In the genomic region with DNA sequence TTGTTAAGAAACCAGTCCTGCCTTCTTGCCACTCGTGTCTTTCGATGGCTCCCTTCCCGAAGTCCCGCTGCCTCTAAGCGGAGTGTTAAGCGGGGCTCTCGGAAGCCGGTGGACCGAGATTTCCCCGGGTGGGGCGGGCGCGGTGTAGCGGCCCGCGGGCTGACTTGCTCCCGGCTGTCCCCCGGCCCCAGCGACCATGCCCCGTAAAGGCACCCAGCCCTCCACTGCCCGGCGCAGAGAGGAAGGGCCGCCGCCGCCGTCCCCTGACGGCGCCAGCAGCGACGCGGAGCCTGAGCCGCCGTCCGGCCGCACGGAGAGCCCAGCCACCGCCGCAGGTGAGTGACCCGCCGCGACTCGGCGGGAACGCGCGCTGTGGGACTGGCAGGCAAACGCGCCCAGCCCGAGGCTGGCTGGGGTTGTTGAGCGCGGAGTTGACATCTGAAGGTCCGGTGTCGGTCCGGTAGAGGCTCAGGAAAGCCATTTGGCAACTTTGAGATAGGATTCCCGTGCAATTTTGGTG, we compare ENCODE assay signal across 1 cellular context.
TF ChIP-seq lines count a peak whose summit lies in the region.

No MANE protein-coding gene starts in this region.

TF ChIP-seq in GM23338, 12 proteins besides CTCF, POLR2A, EP300 and RAD21:
- no peak for TF ChIP-seq CREB1 (CRISPR knock-in tag; IDR thresholded peaks at IDR 0.05; ENCODE audit: low read depth)
- TF ChIP-seq, protein P1, sequence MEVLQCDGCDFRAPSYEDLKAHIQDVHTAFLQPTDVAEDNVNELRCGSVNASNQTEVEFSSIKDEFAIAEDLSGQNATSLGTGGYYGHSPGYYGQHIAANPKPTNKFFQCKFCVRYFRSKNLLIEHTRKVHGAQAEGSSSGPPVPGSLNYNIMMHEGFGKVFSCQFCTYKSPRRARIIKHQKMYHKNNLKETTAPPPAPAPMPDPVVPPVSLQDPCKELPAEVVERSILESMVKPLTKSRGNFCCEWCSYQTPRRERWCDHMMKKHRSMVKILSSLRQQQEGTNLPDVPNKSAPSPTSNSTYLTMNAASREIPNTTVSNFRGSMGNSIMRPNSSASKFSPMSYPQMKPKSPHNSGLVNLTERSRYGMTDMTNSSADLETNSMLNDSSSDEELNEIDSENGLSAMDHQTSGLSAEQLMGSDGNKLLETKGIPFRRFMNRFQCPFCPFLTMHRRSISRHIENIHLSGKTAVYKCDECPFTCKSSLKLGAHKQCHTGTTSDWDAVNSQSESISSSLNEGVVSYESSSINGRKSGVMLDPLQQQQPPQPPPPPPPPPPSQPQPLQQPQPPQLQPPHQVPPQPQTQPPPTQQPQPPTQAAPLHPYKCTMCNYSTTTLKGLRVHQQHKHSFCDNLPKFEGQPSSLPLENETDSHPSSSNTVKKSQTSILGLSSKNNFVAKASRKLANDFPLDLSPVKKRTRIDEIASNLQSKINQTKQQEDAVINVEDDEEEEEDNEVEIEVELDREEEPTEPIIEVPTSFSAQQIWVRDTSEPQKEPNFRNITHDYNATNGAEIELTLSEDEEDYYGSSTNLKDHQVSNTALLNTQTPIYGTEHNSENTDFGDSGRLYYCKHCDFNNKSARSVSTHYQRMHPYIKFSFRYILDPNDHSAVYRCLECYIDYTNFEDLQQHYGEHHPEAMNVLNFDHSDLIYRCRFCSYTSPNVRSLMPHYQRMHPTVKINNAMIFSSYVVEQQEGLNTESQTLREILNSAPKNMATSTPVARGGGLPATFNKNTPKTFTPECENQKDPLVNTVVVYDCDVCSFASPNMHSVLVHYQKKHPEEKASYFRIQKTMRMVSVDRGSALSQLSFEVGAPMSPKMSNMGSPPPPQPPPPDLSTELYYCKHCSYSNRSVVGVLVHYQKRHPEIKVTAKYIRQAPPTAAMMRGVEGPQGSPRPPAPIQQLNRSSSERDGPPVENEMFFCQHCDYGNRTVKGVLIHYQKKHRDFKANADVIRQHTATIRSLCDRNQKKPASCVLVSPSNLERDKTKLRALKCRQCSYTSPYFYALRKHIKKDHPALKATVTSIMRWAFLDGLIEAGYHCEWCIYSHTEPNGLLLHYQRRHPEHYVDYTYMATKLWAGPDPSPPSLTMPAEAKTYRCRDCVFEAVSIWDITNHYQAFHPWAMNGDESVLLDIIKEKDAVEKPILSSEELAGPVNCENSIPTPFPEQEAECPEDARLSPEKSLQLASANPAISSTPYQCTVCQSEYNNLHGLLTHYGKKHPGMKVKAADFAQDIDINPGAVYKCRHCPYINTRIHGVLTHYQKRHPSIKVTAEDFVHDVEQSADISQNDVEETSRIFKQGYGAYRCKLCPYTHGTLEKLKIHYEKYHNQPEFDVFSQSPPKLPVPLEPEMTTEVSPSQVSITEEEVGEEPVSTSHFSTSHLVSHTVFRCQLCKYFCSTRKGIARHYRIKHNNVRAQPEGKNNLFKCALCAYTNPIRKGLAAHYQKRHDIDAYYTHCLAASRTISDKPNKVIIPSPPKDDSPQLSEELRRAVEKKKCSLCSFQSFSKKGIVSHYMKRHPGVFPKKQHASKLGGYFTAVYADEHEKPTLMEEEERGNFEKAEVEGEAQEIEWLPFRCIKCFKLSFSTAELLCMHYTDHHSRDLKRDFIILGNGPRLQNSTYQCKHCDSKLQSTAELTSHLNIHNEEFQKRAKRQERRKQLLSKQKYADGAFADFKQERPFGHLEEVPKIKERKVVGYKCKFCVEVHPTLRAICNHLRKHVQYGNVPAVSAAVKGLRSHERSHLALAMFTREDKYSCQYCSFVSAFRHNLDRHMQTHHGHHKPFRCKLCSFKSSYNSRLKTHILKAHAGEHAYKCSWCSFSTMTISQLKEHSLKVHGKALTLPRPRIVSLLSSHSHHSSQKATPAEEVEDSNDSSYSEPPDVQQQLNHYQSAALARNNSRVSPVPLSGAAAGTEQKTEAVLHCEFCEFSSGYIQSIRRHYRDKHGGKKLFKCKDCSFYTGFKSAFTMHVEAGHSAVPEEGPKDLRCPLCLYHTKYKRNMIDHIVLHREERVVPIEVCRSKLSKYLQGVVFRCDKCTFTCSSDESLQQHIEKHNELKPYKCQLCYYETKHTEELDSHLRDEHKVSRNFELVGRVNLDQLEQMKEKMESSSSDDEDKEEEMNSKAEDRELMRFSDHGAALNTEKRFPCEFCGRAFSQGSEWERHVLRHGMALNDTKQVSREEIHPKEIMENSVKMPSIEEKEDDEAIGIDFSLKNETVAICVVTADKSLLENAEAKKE (CRISPR knock-in tag; IDR thresholded peaks at IDR 0.05) = no peak
- TF ChIP-seq, protein P2, sequence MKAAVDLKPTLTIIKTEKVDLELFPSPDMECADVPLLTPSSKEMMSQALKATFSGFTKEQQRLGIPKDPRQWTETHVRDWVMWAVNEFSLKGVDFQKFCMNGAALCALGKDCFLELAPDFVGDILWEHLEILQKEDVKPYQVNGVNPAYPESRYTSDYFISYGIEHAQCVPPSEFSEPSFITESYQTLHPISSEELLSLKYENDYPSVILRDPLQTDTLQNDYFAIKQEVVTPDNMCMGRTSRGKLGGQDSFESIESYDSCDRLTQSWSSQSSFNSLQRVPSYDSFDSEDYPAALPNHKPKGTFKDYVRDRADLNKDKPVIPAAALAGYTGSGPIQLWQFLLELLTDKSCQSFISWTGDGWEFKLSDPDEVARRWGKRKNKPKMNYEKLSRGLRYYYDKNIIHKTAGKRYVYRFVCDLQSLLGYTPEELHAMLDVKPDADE (IDR thresholded peaks at IDR 0.05) = no peak
- no peak for TF ChIP-seq NANOG (IDR thresholded peaks at IDR 0.05; ENCODE audit: borderline replicate concordance)
- TF ChIP-seq EZH2phosphoT487 (IDR thresholded peaks at IDR 0.05; ENCODE audit: unreplicated experiment) = no peak
- TF ChIP-seq ZNF331 (CRISPR knock-in tag; IDR thresholded peaks at IDR 0.05; ENCODE audit: low read depth) = no peak
- TF ChIP-seq EZH2 (IDR thresholded peaks at IDR 0.05; ENCODE audit: low read depth, unreplicated experiment) = no peak
- TF ChIP-seq, protein P3, sequence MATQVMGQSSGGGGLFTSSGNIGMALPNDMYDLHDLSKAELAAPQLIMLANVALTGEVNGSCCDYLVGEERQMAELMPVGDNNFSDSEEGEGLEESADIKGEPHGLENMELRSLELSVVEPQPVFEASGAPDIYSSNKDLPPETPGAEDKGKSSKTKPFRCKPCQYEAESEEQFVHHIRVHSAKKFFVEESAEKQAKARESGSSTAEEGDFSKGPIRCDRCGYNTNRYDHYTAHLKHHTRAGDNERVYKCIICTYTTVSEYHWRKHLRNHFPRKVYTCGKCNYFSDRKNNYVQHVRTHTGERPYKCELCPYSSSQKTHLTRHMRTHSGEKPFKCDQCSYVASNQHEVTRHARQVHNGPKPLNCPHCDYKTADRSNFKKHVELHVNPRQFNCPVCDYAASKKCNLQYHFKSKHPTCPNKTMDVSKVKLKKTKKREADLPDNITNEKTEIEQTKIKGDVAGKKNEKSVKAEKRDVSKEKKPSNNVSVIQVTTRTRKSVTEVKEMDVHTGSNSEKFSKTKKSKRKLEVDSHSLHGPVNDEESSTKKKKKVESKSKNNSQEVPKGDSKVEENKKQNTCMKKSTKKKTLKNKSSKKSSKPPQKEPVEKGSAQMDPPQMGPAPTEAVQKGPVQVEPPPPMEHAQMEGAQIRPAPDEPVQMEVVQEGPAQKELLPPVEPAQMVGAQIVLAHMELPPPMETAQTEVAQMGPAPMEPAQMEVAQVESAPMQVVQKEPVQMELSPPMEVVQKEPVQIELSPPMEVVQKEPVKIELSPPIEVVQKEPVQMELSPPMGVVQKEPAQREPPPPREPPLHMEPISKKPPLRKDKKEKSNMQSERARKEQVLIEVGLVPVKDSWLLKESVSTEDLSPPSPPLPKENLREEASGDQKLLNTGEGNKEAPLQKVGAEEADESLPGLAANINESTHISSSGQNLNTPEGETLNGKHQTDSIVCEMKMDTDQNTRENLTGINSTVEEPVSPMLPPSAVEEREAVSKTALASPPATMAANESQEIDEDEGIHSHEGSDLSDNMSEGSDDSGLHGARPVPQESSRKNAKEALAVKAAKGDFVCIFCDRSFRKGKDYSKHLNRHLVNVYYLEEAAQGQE (IDR thresholded peaks at IDR 0.05; ENCODE audit: unreplicated experiment) = no peak
- no peak for TF ChIP-seq POLR2AphosphoS5 (IDR thresholded peaks at IDR 0.05; ENCODE audit: low read depth)
- no peak for TF ChIP-seq ZNF114 (CRISPR knock-in tag; IDR thresholded peaks at IDR 0.05)
- TF ChIP-seq STAT1 (IDR thresholded peaks at IDR 0.05; ENCODE audit: unreplicated experiment) = no peak
- TF ChIP-seq JUNB (IDR thresholded peaks at IDR 0.05; ENCODE audit: unreplicated experiment) = no peak
TF ChIP-seq in GM23338: peak in this region for 0.
